In the genomic region with DNA sequence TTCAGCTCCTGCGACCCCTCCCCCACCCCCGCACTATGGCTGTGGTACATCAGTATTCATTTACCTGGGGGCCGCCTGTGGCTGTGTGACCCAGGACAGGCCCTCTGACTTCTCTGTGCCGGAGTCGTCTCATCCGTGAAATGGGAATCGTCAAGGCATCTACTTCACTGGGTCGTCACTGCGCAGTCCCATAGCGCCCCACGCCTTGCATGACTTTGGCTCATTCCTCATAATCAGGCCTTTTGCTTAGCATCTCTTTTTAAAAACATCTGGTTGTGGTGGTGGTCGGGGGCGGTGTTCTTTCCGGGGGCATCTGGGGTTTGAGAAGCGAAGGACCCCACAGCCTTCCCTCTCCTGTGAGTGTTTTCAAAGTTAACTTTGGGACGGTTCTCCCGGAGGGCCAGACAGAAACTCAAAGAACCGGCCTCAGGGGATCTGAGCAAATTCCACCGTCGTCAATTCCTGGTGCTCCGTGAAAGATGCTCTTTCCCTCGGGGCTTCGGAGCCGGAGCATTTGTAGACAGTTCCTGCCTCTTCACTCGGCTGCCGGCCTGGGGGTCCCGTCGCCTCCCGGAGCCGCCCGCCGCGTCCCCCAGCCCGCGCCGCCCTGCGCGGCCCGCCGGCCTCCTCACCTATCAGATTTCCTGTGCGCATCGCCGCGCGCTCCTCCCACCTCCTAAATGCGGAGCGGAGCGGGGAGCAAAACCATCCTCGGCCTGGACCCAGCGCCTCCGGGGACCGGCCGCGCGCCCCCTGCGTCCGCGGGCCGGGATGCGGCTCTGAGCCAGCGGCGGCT, we compare ENCODE assay signal across 8 cellular contexts. TPM values are rescaled to one million over a fixed set of nuclear protein-coding genes. Genes with fewer than 3 reads are reported as not detected.
A peak's percentile ranks its signal among the peaks of the same experiment; 100 is the strongest.
DNase-seq lines count a peak whose midpoint lies in the region; ATAC-seq and TF ChIP-seq lines count a peak whose summit lies in the region.

A gene with protein sequence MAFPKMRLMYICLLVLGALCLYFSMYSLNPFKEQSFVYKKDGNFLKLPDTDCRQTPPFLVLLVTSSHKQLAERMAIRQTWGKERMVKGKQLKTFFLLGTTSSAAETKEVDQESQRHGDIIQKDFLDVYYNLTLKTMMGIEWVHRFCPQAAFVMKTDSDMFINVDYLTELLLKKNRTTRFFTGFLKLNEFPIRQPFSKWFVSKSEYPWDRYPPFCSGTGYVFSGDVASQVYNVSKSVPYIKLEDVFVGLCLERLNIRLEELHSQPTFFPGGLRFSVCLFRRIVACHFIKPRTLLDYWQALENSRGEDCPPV (plus strand): TSS at position 708 of the 796 bp plus-strand sequence. CDS start 47,620 bp downstream, outside the sequence.

- H3K27ac Mint-ChIP-seq in endothelial cell (ENCODE audit: unreplicated experiment) (no peak within 1 kb of the TSS), neural crest cell (ENCODE audit: unreplicated experiment) (no peak within 1 kb of the TSS)

- peak; percentile 91 for DNase-seq in COLO668 (lab: John Stamatoyannopoulos, UW; ENCODE audit: unreplicated experiment)
- DNase-seq in NCI-H1092 (lab: John Stamatoyannopoulos, UW), result peak; percentile 46
- peak; percentile 72 for DNase-seq in endothelial cell (ENCODE audit: low spot score)
- peak; percentile 65 for DNase-seq in neural crest cell (ENCODE audit: low read depth, low spot score)
- DNase-seq in NCI-H187 treated with DMSO at 0.1 percent for 48 hours (lab: John Stamatoyannopoulos, UW), result no peak
- DNase-seq in DMS114 treated with DMSO at 0.1 percent for 48 hours (lab: John Stamatoyannopoulos, UW; ENCODE audit: unreplicated experiment), result no peak
- DNase-seq in sciatic nerve (ENCODE audit: low spot score), result no peak

- intact Hi-C loops in sciatic nerve (cut with DNase I), result no loop called here

- ATAC-seq in sciatic nerve (no peak), HG03045 (IDR thresholded peaks at IDR 0.05; ENCODE audit: unreplicated experiment) (no peak)

- H3K9me3 Mint-ChIP-seq in endothelial cell (ENCODE audit: unreplicated experiment) (no peaks in the 10 kb centered on the region), neural crest cell (no peaks in the 10 kb centered on the region)

- H3K27me3 Mint-ChIP-seq in endothelial cell (ENCODE audit: unreplicated experiment) (peaks cover 4% of the 10 kb centered on the region), neural crest cell (ENCODE audit: low read depth) (peaks cover 45% of the 10 kb centered on the region)

- H3K4me3 Mint-ChIP-seq in endothelial cell (ENCODE audit: unreplicated experiment) (peak within 1 kb of the TSS; percentile 96), neural crest cell (peak within 1 kb of the TSS; percentile 90)

- TF ChIP-seq CTCF in endothelial cell (IDR thresholded peaks at IDR 0.05; ENCODE audit: unreplicated experiment), result no peak
- TF ChIP-seq CTCF in neural crest cell (conservative IDR thresholded peaks at IDR 0.05), result no peak

- H3K36me3 Mint-ChIP-seq in endothelial cell (ENCODE audit: low read depth, unreplicated experiment) (peaks cover 9% of the 10 kb centered on the region), neural crest cell (ENCODE audit: low read depth) (peaks cover 4% of the 10 kb centered on the region)

- H3K4me1 Mint-ChIP-seq in endothelial cell (ENCODE audit: unreplicated experiment) (peaks cover 33% of the 10 kb centered on the region), neural crest cell (peaks cover 18% of the 10 kb centered on the region)

RNA-seq across cellular contexts. Expression of the gene that starts here (rescaled TPM):
- 7.3 TPM for total RNA-seq in endothelial cell (ENCODE audit: unreplicated experiment)
- 1.9 and 2.6 TPM in 2 replicates for total RNA-seq in neural crest cell
- not detected for total RNA-seq in sciatic nerve

Comparison
In these comparisons a context has a peak if more than half of its experiments do, and no peak if none do; other contexts are left out.
1. DNase-seq: peak in COLO668 (single experiment), NCI-H1092 (single experiment), endothelial cell (single experiment) and neural crest cell (single experiment); none in NCI-H187 treated with DMSO at 0.1 percent for 48 hours (single experiment), DMS114 treated with DMSO at 0.1 percent for 48 hours (single experiment) and sciatic nerve (single experiment).